23 cellular contexts compared by ENCODE assay signal in genomic region chr12:58204086-58204485, GRCh38.
A peak's percentile ranks its signal among the peaks of the same experiment; 100 is the strongest.
DNase-seq lines count a peak whose midpoint lies in the region; ATAC-seq, FAIRE-seq and TF ChIP-seq lines count a peak whose summit lies in the region.
"Had no signal": no experiment of that assay in that cellular context is flagged by ENCODE, and none has a peak within 500 bp of the region (broad histone marks: within the 10 kb centered on the region; RNA-seq: fewer than 3 reads in every experiment).

No MANE protein-coding gene starts in this region.

- H4K20me1 ChIP-seq in HepG2 (ENCODE audit: insufficient read depth, low read length) = no peaks in the 10 kb centered on the region

- FAIRE-seq in HepG2 (lab: Jason Lieb, UNC) = no peak
- FAIRE-seq: GM12891 had no signal

- TF ChIP-seq POLR2A in HepG2 (IDR thresholded peaks at IDR 0.05; ENCODE audit: insufficient read depth in 1 of 2, low read depth in 2 of 2, low read length in 2 of 2) = no peak

- H3K9me3 ChIP-seq in A673 (ENCODE audit: low read depth, low read length, poor library complexity, severe bottlenecking) (no peaks in the 10 kb centered on the region), WERI-Rb-1 (ENCODE audit: severe bottlenecking) (peaks cover 2% of the 10 kb centered on the region), HepG2 (ENCODE audit: low read length) (no peaks in the 10 kb centered on the region)
- H3K9me3 ChIP-seq: gastroesophageal sphincter, testis had no signal

- DNase-seq in A673 (ENCODE audit: low spot score) (peak; percentile 10), EL (peak; percentile 26), brain microvascular endothelial cell (peak; percentile 13), fibroblast of villous mesenchyme (ENCODE audit: low read depth) (peak; percentile 8), T1000 (lab: John Stamatoyannopoulos, UW) (no peak), WERI-Rb-1 (no peak), HepG2 (ENCODE audit: low spot score) (no peak)
- DNase-seq: activated CD4-positive, alpha-beta memory T cell treated with anti-CD3 and anti-CD28 coated beads, Interleukin-2, amount 10 ng/mL, durations not matched to agents 7 days and 5 days; activated gamma-delta T cell; activated T-cell treated with anti-CD3 and anti-CD28 coated beads for 4 hours; amniotic stem cell; CD4-positive, alpha-beta T cell; central memory CD4-positive, alpha-beta T cell; left colon; natural killer cell; NCI-H1092; NCI-H187 treated with DMSO at 0.1 percent for 48 hours; NCI-H2227 treated with DMSO at 0.1 percent for 48 hours; stimulated activated CD4-positive, alpha-beta T cell treated with anti-CD3 and anti-CD28 coated beads, Interleukin-1b, Interleukin-23, amount 100 ng/mL, for 48 hours; testis had no signal

- in situ Hi-C loops in brain microvascular endothelial cell (cut with HindIII; ENCODE audit: low pct_ligation_motif_present, low sequenced_read_pairs) = no loop called here
- in situ Hi-C loops in HepG2 (cut with HindIII; ENCODE audit: extremely low pct_ligation_motif_present, low pct_unique_long_range_greater_than_20kb) = no loop called here

- 0% methylated on average over 1 of the region's 1 CpG for WGBS in HepG2 (ENCODE audit: low lambda C conversion rate)

- H3K9ac ChIP-seq in HepG2 (ENCODE audit: insufficient read depth, low read depth, low read length) = no peak overlapping the region

- peaks cover 20% of the 10 kb centered on the region for H3K4me1 ChIP-seq in A673 (ENCODE audit: insufficient read depth, low read length, poor library complexity, severe bottlenecking)
- H3K4me1 ChIP-seq in HepG2 (ENCODE audit: insufficient read depth, low read length) = no peaks in the 10 kb centered on the region
- H3K4me1 ChIP-seq: gastroesophageal sphincter, testis had no signal

- no peaks in the 10 kb centered on the region for H3K79me2 ChIP-seq in HepG2 (ENCODE audit: insufficient read depth, low read length)

- H3K36me3 ChIP-seq in A673 (ENCODE audit: insufficient read depth, low read length, poor library complexity, severe bottlenecking) (no peaks in the 10 kb centered on the region), brain microvascular endothelial cell (replicated peaks) (no peaks in the 10 kb centered on the region), WERI-Rb-1 (no peaks in the 10 kb centered on the region), HepG2 (replicated peaks in 1 of 2; ENCODE audit: control insufficient read depth in 1 of 2, insufficient read depth in 2 of 2, low read length in 2 of 2) (no peaks in the 10 kb centered on the region)
- H3K36me3 ChIP-seq: gastroesophageal sphincter had no signal

- no peak for TF ChIP-seq RAD21 in HepG2 (CRISPR knock-in tag; IDR thresholded peaks at IDR 0.05)

- CTCF ChIA-PET in A673 (lab: Charles Lee) (no interaction called here), HepG2 (lab: Yijun Ruan, JAX; ENCODE audit: low intra/inter-chr PET ratio, low total read pairs) (no interaction called here)

- H3K4me3 ChIP-seq in A673 (ENCODE audit: low read depth, low read length, poor library complexity, severe bottlenecking) (no peak overlapping the region), brain microvascular endothelial cell (ENCODE audit: low read depth, low read length) (no peak overlapping the region), fibroblast of villous mesenchyme (ENCODE audit: low read depth, low read length) (no peak overlapping the region), WERI-Rb-1 (ENCODE audit: low read depth, low read length) (no peak overlapping the region), HepG2 (replicated peaks in 1 of 3; ENCODE audit: insufficient read depth in 1 of 3, low read depth in 2 of 3, low read length in 3 of 3) (no peak overlapping the region)
- H3K4me3 ChIP-seq: gastroesophageal sphincter, testis had no signal

- peak overlapping the region; percentile 34 for H3K27ac ChIP-seq in A673 (ENCODE audit: low read depth, low read length, poor library complexity, severe bottlenecking)
- H3K27ac ChIP-seq in brain microvascular endothelial cell = no peak overlapping the region
- H3K27ac ChIP-seq in WERI-Rb-1 = no peak overlapping the region
- H3K27ac ChIP-seq in HepG2 (ENCODE audit: extremely low read length, insufficient read depth, low read length) = no peak overlapping the region
- H3K27ac ChIP-seq: testis had no signal

- no peak overlapping the region for H3K4me2 ChIP-seq in HepG2 (ENCODE audit: low read depth, low read length)

- BruUV-seq in A673 (replicated peaks; lab: Mats Ljungman, UMichigan) = no TSS peak
- no TSS peak for BruUV-seq in HepG2 (replicated peaks; lab: Mats Ljungman, UMichigan)

- TF ChIP-seq CTCF in A673 (conservative IDR thresholded peaks at IDR 0.05; ENCODE audit: low read depth, low read length) (no peak), brain microvascular endothelial cell (IDR thresholded peaks at IDR 0.05; ENCODE audit: low read depth, low read length, missing control alignments) (no peak), fibroblast of villous mesenchyme (IDR thresholded peaks at IDR 0.05; ENCODE audit: insufficient read depth, low read depth, low read length) (no peak), WERI-Rb-1 (IDR thresholded peaks at IDR 0.05; ENCODE audit: low read depth, low read length) (no peak), HepG2 (CRISPR knock-in tag; IDR thresholded peaks at IDR 0.05) (no peak)

- H2AFZ ChIP-seq in HepG2 (ENCODE audit: low read length) = no peak overlapping the region

- intact Hi-C loops in A673 (cut with micrococcal nuclease; ENCODE audit: unreplicated experiment) = no loop called here
- intact Hi-C loops in HepG2 (cut with micrococcal nuclease; ENCODE audit: unreplicated experiment) = no loop called here

- TF ChIP-seq EP300 in HepG2 (IDR thresholded peaks at IDR 0.05; ENCODE audit: low read depth in 2 of 2, low read length in 2 of 2) (no peak), HepG2 (CRISPR knock-in tag; IDR thresholded peaks at IDR 0.05; ENCODE audit: borderline replicate concordance) (no peak)

- H3K27me3 ChIP-seq in A673 (replicated peaks; ENCODE audit: insufficient read depth, low read depth, low read length, poor library complexity) (no peaks in the 10 kb centered on the region), brain microvascular endothelial cell (replicated peaks) (no peaks in the 10 kb centered on the region), WERI-Rb-1 (ENCODE audit: insufficient read depth, low read depth, severe bottlenecking) (no peaks in the 10 kb centered on the region), HepG2 (ENCODE audit: control insufficient read depth in 1 of 2, insufficient read depth in 2 of 2, low read length in 2 of 2) (peaks cover 0 to 5% of the 10 kb centered on the region in 2 experiments; a peak in 1 of 5 replicates)
- H3K27me3 ChIP-seq: gastroesophageal sphincter, testis had no signal

- ATAC-seq in HG03095 (IDR thresholded peaks at IDR 0.05; ENCODE audit: unreplicated experiment) (no peak), HepG2 (no peak)
- ATAC-seq: gastroesophageal sphincter, left colon, natural killer cell had no signal

- POLR2A ChIA-PET in A673 (lab: Charles Lee; ENCODE audit: low non-redundant PET) (no interaction called here), HepG2 (lab: Yijun Ruan, JAX) (no interaction called here)

TF ChIP-seq in HepG2, 621 proteins besides CTCF, POLR2A, EP300 and RAD21:
- no peak for TF ChIP-seq ZNF749 (CRISPR knock-in tag; IDR thresholded peaks at IDR 0.05; ENCODE audit: borderline replicate concordance)
- TF ChIP-seq ZFP62 (CRISPR knock-in tag; IDR thresholded peaks at IDR 0.05) = no peak
- TF ChIP-seq MAZ (IDR thresholded peaks at IDR 0.05; ENCODE audit: borderline replicate concordance, low read depth, low read length) = no peak
- TF ChIP-seq MAZ (CRISPR knock-in tag; IDR thresholded peaks at IDR 0.05; ENCODE audit: low read depth) = no peak
- no peak for TF ChIP-seq CBX5 (CRISPR knock-in tag; IDR thresholded peaks at IDR 0.05; ENCODE audit: borderline replicate concordance)
- TF ChIP-seq MTA3 (CRISPR knock-in tag; IDR thresholded peaks at IDR 0.05) = no peak
- TF ChIP-seq ZNF468 (CRISPR knock-in tag; IDR thresholded peaks at IDR 0.05) = no peak
- TF ChIP-seq PHF21A (CRISPR knock-in tag; IDR thresholded peaks at IDR 0.05) = no peak
- TF ChIP-seq NKX3-1 (CRISPR knock-in tag; IDR thresholded peaks at IDR 0.05) = no peak
- TF ChIP-seq TBX3 (IDR thresholded peaks at IDR 0.05; ENCODE audit: borderline replicate concordance) = no peak
- TF ChIP-seq ZSCAN30 (CRISPR knock-in tag; IDR thresholded peaks at IDR 0.05) = no peak
- TF ChIP-seq, protein P1, sequence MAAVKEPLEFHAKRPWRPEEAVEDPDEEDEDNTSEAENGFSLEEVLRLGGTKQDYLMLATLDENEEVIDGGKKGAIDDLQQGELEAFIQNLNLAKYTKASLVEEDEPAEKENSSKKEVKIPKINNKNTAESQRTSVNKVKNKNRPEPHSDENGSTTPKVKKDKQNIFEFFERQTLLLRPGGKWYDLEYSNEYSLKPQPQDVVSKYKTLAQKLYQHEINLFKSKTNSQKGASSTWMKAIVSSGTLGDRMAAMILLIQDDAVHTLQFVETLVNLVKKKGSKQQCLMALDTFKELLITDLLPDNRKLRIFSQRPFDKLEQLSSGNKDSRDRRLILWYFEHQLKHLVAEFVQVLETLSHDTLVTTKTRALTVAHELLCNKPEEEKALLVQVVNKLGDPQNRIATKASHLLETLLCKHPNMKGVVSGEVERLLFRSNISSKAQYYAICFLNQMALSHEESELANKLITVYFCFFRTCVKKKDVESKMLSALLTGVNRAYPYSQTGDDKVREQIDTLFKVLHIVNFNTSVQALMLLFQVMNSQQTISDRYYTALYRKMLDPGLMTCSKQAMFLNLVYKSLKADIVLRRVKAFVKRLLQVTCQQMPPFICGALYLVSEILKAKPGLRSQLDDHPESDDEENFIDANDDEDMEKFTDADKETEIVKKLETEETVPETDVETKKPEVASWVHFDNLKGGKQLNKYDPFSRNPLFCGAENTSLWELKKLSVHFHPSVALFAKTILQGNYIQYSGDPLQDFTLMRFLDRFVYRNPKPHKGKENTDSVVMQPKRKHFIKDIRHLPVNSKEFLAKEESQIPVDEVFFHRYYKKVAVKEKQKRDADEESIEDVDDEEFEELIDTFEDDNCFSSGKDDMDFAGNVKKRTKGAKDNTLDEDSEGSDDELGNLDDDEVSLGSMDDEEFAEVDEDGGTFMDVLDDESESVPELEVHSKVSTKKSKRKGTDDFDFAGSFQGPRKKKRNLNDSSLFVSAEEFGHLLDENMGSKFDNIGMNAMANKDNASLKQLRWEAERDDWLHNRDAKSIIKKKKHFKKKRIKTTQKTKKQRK (IDR thresholded peaks at IDR 0.05; ENCODE audit: low read length) = no peak

Comparison
In these comparisons a context has a peak if more than half of its experiments do, and no peak if none do; other contexts are left out.
1. DNase-seq: peak in A673 (single experiment), EL (single experiment), brain microvascular endothelial cell (single experiment) and fibroblast of villous mesenchyme (single experiment); none in T1000 (single experiment), WERI-Rb-1 (single experiment) and HepG2 (single experiment).